ENCODE assay signal across 24 cellular contexts in the genomic region with DNA sequence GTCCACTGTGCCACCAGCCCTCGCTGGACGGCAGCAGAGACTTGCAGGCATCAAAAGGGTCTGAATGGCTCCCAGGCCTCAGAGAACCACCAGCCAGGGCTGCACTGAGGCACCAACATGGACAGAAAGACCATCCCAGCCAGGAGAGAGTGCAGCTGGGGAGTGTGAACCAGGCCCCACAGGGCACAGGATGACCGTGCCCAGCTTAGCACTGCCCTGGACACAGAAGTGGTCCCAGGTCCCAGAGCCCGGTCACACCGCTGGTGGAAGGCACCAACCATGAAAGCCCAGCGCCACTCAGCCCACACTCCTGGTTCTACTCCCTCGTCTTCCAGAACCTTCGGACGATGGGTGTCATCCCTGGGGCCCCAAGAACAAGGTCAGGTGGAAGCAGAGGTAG. TPM values are rescaled to one million over a fixed set of nuclear protein-coding genes. Genes with fewer than 3 reads are reported as not detected.
"Had no signal": no experiment of that assay in that cellular context is flagged by ENCODE, and none has a peak within 500 bp of the region (broad histone marks: within the 10 kb centered on the region; RNA-seq: fewer than 3 reads in every experiment).

No MANE protein-coding gene starts in this region.

- FAIRE-seq: K562 had no signal

- H3K9ac ChIP-seq: KMS-11 had no signal

- H3K27ac ChIP-seq: KMS-11, RWPE1, SJSA1, SK-N-MC had no signal

- H3K36me3 ChIP-seq: SJSA1 had no signal

- H3K4me3 ChIP-seq: K562, SJSA1, SK-N-MC had no signal

- DNase-seq: Kasumi-1, MM.1S, NCI-H1092 treated with DMSO at 0.1 percent for 48 hours, NCI-H1436, NCI-H187, NCI-H2029, NCI-H2081 treated with DMSO at 0.1 percent for 48 hours, NCI-H2171, NCI-H226, NCI-H446, NCI-H510A, NCI-H524 treated with DMSO at 0.1 percent for 48 hours, NCI-H69, NCI-H774, SIG-M5 had no signal

- ATAC-seq: K562, Panc1 had no signal

- H3K4me2 ChIP-seq: KMS-11 had no signal

- H3K9me3 ChIP-seq: SJSA1 had no signal

- H3K4me1 ChIP-seq: SJSA1 had no signal

RNA-seq across cellular contexts. Expression of a gene that starts 20.5 kb away (rescaled TPM):
- total RNA-seq: HT1080, K562, M059J, SJSA1 had no signal
- polyA plus RNA-seq: IgD-negative memory B cell, K562 had no signal

RNA-seq across cellular contexts. Expression of a gene that starts 29.4 kb away (rescaled TPM):
- total RNA-seq: HT1080, K562, M059J, SJSA1 had no signal
- polyA plus RNA-seq: IgD-negative memory B cell, K562 had no signal
